Comparison of ENCODE assay signal across 1 cellular context in genomic region chr7:45921699-45922519, GRCh38.
TF ChIP-seq lines count a peak whose summit lies in the region.

No MANE protein-coding gene starts in this region.

TF ChIP-seq in HepG2, 621 proteins besides CTCF, POLR2A, EP300 and RAD21:
- TF ChIP-seq ZNF343 (CRISPR knock-in tag; IDR thresholded peaks at IDR 0.05) (no peak), SMC3 (IDR thresholded peaks at IDR 0.05; ENCODE audit: low read length) (peak; percentile 84), MTF2 (CRISPR knock-in tag; IDR thresholded peaks at IDR 0.05; ENCODE audit: borderline replicate concordance) (no peak), MXD4 (CRISPR knock-in tag; IDR thresholded peaks at IDR 0.05) (no peak), CHCHD3 (CRISPR knock-in tag; IDR thresholded peaks at IDR 0.05) (no peak), ZNF501 (CRISPR knock-in tag; IDR thresholded peaks at IDR 0.05) (0 out of 2 replicates have a peak, but pooled peaks have one; percentile 44), EZH2 (conservative IDR thresholded peaks at IDR 0.05; ENCODE audit: low read depth, low read length) (peak; percentile 62; the same call in 1 of the 2 replicates), MEIS1 (CRISPR knock-in tag; IDR thresholded peaks at IDR 0.05; ENCODE audit: borderline replicate concordance) (no peak), ZNF770 (CRISPR knock-in tag; IDR thresholded peaks at IDR 0.05) (no peak), WIZ (CRISPR knock-in tag; IDR thresholded peaks at IDR 0.05) (no peak), ZNF782 (CRISPR knock-in tag; IDR thresholded peaks at IDR 0.05; ENCODE audit: borderline replicate concordance) (no peak), ZNF282 (IDR thresholded peaks at IDR 0.05; ENCODE audit: partially characterized antibody) (no peak), ZNF235 (CRISPR knock-in tag; IDR thresholded peaks at IDR 0.05; ENCODE audit: borderline replicate concordance) (no peak), ZNF3 (CRISPR knock-in tag; IDR thresholded peaks at IDR 0.05) (no peak), MLLT10 (CRISPR knock-in tag; IDR thresholded peaks at IDR 0.05) (no peak), ZNF263 (CRISPR knock-in tag; IDR thresholded peaks at IDR 0.05) (no peak), ZNF570 (CRISPR knock-in tag; IDR thresholded peaks at IDR 0.05; ENCODE audit: borderline replicate concordance) (no peak), ZNF574 (CRISPR knock-in tag; IDR thresholded peaks at IDR 0.05) (no peak), SOX6 (IDR thresholded peaks at IDR 0.05) (no peak), SOX6 (CRISPR knock-in tag; IDR thresholded peaks at IDR 0.05) (no peak), PITX1 (CRISPR knock-in tag; IDR thresholded peaks at IDR 0.05) (no peak), THAP9 (CRISPR knock-in tag; IDR thresholded peaks at IDR 0.05; ENCODE audit: borderline replicate concordance) (no peak), ZNF740 (CRISPR knock-in tag; IDR thresholded peaks at IDR 0.05) (peak; percentile 44; the same call in 1 of the 2 replicates), BRCA1 (CRISPR knock-in tag; IDR thresholded peaks at IDR 0.05) (no peak), ZNF33B (CRISPR knock-in tag; IDR thresholded peaks at IDR 0.05) (no peak), ZNF205 (CRISPR knock-in tag; IDR thresholded peaks at IDR 0.05) (no peak), ZNF773 (CRISPR knock-in tag; IDR thresholded peaks at IDR 0.05; ENCODE audit: borderline replicate concordance) (no peak), ZNF678 (CRISPR knock-in tag; IDR thresholded peaks at IDR 0.05) (no peak), PATZ1 (CRISPR knock-in tag; IDR thresholded peaks at IDR 0.05) (no peak), ZBTB33 (CRISPR knock-in tag; IDR thresholded peaks at IDR 0.05) (no peak), STAG1 (CRISPR knock-in tag; IDR thresholded peaks at IDR 0.05) (peak; percentile 86), ETS1 (CRISPR knock-in tag; IDR thresholded peaks at IDR 0.05) (no peak), AFF4 (CRISPR knock-in tag; IDR thresholded peaks at IDR 0.05) (no peak)
TF ChIP-seq in HepG2: peak in this region for 5.
